ENCODE assay signal across 7 cellular contexts in the genomic region with DNA sequence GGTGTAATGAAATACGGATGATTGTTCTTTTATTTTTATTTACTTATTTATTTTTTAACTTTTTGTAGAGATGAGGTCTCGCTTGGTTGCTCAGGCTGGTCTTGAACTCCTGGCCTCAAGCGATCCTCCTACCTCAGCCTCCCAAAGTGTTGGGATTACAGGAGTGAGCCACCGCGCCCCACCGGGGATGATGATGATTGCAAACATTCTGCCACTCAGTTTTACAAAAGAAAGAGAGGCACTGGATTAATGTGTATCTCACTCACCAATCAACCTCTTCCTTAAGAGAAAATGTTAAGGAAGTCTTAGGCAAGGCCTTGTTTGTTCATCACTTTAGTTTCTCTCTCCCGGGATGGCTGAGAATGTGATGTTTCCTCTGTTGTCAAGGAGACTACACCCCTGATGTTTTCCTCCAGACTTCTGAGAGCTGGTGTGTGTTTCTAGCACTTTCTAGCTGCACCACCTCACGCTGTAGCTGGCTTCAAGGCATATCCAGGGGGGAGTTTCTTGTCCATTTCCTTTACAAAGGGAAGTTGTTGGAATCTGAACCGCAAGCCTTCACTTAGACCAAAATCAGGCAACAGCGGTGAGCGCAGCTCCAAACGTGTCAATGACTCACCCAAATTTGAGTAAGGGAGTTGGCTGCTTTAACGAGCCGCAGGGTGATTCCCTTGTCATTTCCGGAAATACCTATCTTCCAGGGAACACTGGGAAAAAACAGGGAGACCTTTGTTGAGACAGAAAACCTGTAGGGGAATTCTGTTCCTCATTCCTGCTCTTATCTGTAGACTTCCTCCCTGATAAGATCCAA. TPM values are rescaled to one million over a fixed set of nuclear protein-coding genes. Genes with fewer than 3 reads are reported as not detected.
DNase-seq lines count a peak whose midpoint lies in the region; ATAC-seq and TF ChIP-seq lines count a peak whose summit lies in the region.

No MANE protein-coding gene starts in this region.

- whole genome bisulfite sequencing in heart right ventricle, 2 donors = 36 to 49% methylated on average over 15 of the region's 15 CpGs
- 36 to 46% (median 39%) methylated on average over 15 of the region's 15 CpGs for WGBS in psoas muscle, 3 donors

- H3K9me3 Mint-ChIP-seq in activated naive CD8-positive, alpha-beta T cell treated with anti-CD3 and anti-CD28 coated beads, Interleukin-2, amount 50 U/mL, for 24 hours = peaks cover 4% of the 10 kb centered on the region

- peaks cover 38% of the 10 kb centered on the region for H3K36me3 Mint-ChIP-seq in activated naive CD8-positive, alpha-beta T cell treated with anti-CD3 and anti-CD28 coated beads, Interleukin-2, amount 50 U/mL, for 24 hours (ENCODE audit: low read depth)

- no peak for TF ChIP-seq CTCF in heart right ventricle (IDR thresholded peaks at IDR 0.05)
- no peak for TF ChIP-seq CTCF in psoas muscle (IDR thresholded peaks at IDR 0.05)

- DNase-seq in HCEC 1CT (peak; percentile 79), SJCRH30 (no peak), heart right ventricle (peak in 1 of 2 donors; percentile 66), psoas muscle (peak; percentile 48 to 59)
- peak; percentile 47 for DNase-seq in activated naive CD8-positive, alpha-beta T cell treated with anti-CD3 and anti-CD28 coated beads, Interleukin-2, amount 50 U/mL, for 24 hours

- H3K4me1 ChIP-seq in SJCRH30 (peaks cover 6% of the 10 kb centered on the region; the same call in 1 of the 2 replicates), heart right ventricle (peaks cover 9 to 81% (median 64%) of the 10 kb centered on the region in 9 donors), psoas muscle (peaks cover 17% of the 10 kb centered on the region)

- intact Hi-C loops in heart right ventricle (cut with DNase I) (loop anchor here in 1 of 10 donors (5.0 kb wide), 1 partner anchor 54 kb away; no protein-coding TSS in a partner anchor), psoas muscle (cut with DNase I) (no loop called here)

- H3K4me3 ChIP-seq in SJCRH30 (peak overlapping the region; percentile 84), heart right ventricle (peak overlapping the region; percentile 53 to 84 (median 70)), psoas muscle (peak overlapping the region; percentile 70)

- H3K27ac ChIP-seq in SJCRH30 (no peak overlapping the region), heart right ventricle (peak overlapping the region; percentile 91 to 99 (median 96)), psoas muscle (peak overlapping the region; percentile 83)

- H3K27ac Mint-ChIP-seq in activated naive CD8-positive, alpha-beta T cell treated with anti-CD3 and anti-CD28 coated beads, Interleukin-2, amount 50 U/mL, for 24 hours = peak overlapping the region; percentile 92

- H3K4me1 Mint-ChIP-seq in activated naive CD8-positive, alpha-beta T cell treated with anti-CD3 and anti-CD28 coated beads, Interleukin-2, amount 50 U/mL, for 24 hours = peaks cover 65% of the 10 kb centered on the region

- H3K4me3 Mint-ChIP-seq in activated naive CD8-positive, alpha-beta T cell treated with anti-CD3 and anti-CD28 coated beads, Interleukin-2, amount 50 U/mL, for 24 hours = peak overlapping the region; percentile 90

- H3K27me3 Mint-ChIP-seq in activated naive CD8-positive, alpha-beta T cell treated with anti-CD3 and anti-CD28 coated beads, Interleukin-2, amount 50 U/mL, for 24 hours = no peaks in the 10 kb centered on the region

- no peak for ATAC-seq in activated naive CD8-positive, alpha-beta T cell treated with anti-CD3 and anti-CD28 coated beads, Interleukin-2, amount 50 U/mL, for 24 hours
- ATAC-seq in heart right ventricle = peak in 5 of 8 donors; percentile 2 to 44 (median 26)
- ATAC-seq in psoas muscle = peak in 2 of 4 donors; percentile 18 to 22
- no peak for ATAC-seq in HG02798 (IDR thresholded peaks at IDR 0.05; ENCODE audit: poor library complexity, unreplicated experiment)
- no peak for ATAC-seq in HG02938 (IDR thresholded peaks at IDR 0.05; ENCODE audit: unreplicated experiment)

- peaks cover 38% of the 10 kb centered on the region for H3K36me3 ChIP-seq in SJCRH30
- peaks cover 0 to 17% (median 0%) of the 10 kb centered on the region in 9 donors for H3K36me3 ChIP-seq in heart right ventricle
- no peaks in the 10 kb centered on the region for H3K36me3 ChIP-seq in psoas muscle (ENCODE audit: insufficient read depth in 1 of 2, low read depth in 1 of 2)

- H3K9me3 ChIP-seq in SJCRH30 (replicated peaks) (no peaks in the 10 kb centered on the region), heart right ventricle (no peaks in the 10 kb centered on the region), psoas muscle (no peaks in the 10 kb centered on the region)

- H3K27me3 ChIP-seq in SJCRH30 (no peaks in the 10 kb centered on the region), heart right ventricle (no peaks in the 10 kb centered on the region), psoas muscle (ENCODE audit: insufficient read depth in 3 of 3, low read length in 2 of 3) (peaks cover 0 to 64% (median 6%) of the 10 kb centered on the region in 3 donors)

RNA-seq across cellular contexts. Expression of a gene that starts 2.3 kb away (rescaled TPM):
- 51.6 and 57.0 TPM in 2 replicates for total RNA-seq in SJCRH30 (2014; rRNA removed; shearing (Covaris generic))
- total RNA-seq in heart right ventricle = 10 to 100 TPM in 8 of 10 donors, 1 to 10 TPM in 2; 4.5 to 76.1 (median 16.4) TPM
- 10 to 100 TPM in 1 of 2 donors, 1 to 10 TPM in 1; 7.4 to 24.1 TPM for polyA plus RNA-seq in heart right ventricle
- 10 to 100 TPM in 1 of 4 donors, 1 to 10 TPM in 3; 3.2 to 10.1 (median 6.0) TPM for total RNA-seq in psoas muscle
- 1 to 10 TPM; 1.7 to 5.4 (median 2.2) TPM for polyA plus RNA-seq in psoas muscle

Comparison
In these comparisons a context has a peak if more than half of its experiments do, and no peak if none do; other contexts are left out.
1. DNase-seq: peak in HCEC 1CT (single experiment), activated naive CD8-positive, alpha-beta T cell treated with anti-CD3 and anti-CD28 coated beads, Interleukin-2, amount 50 U/mL, for 24 hours (single experiment) and psoas muscle (2 of 2); none in SJCRH30 (0 of 2).
2. ATAC-seq: peak in heart right ventricle (5 of 8); none in activated naive CD8-positive, alpha-beta T cell treated with anti-CD3 and anti-CD28 coated beads, Interleukin-2, amount 50 U/mL, for 24 hours (single experiment), HG02798 (single experiment) and HG02938 (single experiment).
3. Peak in every context shown above with its lines, with median percentiles within 50 percentile points of each other: H3K4me3 ChIP-seq.